ENCODE assay signal across 8 cellular contexts in the genomic region with DNA sequence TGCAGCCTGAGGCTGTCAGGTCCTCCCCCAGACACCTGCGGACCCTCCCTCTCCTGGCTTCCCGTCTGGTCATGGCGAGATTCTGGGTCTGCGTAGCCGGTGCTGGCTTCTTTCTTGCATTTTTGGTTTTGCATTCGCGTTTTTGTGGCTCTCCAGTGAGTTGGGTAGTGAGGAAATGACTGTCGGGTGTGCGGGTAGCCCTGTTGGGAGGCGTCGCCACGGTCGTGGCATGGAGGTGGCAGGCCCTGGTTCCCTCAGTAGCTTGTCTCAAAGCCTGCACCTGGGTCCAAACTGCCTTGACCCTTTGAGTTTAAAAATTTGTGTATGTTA. TPM values are rescaled to one million over a fixed set of nuclear protein-coding genes. Genes with fewer than 3 reads are reported as not detected.
DNase-seq lines count a peak whose midpoint lies in the region; ATAC-seq, FAIRE-seq and TF ChIP-seq lines count a peak whose summit lies in the region.

No MANE protein-coding gene starts in this region.

- peak overlapping the region; percentile 52 to 89 for H4K8ac ChIP-seq in IMR-90 (ENCODE audit: low read depth in 2 of 2, low read length in 2 of 2)

- H3K4me3 ChIP-seq in IMR-90 (ENCODE audit: insufficient read depth, low read depth, low read length), result peak overlapping the region; percentile 85
- peak overlapping the region; percentile 75 to 98 (median 94) for H3K4me3 ChIP-seq in endothelial cell of umbilical vein (replicated peaks in 1 of 3; ENCODE audit: insufficient read depth in 1 of 3, low read depth in 1 of 3, low read length in 3 of 3)
- H3K4me3 ChIP-seq in tibial nerve, result peak overlapping the region; percentile 70 to 89 (median 76)

- peak overlapping the region; percentile 53; the same call in 1 of the 2 replicates for H4K91ac ChIP-seq in IMR-90 (ENCODE audit: insufficient read depth, low read depth, low read length)

- peak overlapping the region; percentile 69 for H4K5ac ChIP-seq in IMR-90 (ENCODE audit: low read depth, low read length)

- no peaks in the 10 kb centered on the region for H3K36me3 ChIP-seq in IMR-90 (ENCODE audit: control insufficient read depth, insufficient read depth, low read length)
- no peaks in the 10 kb centered on the region for H3K36me3 ChIP-seq in endothelial cell of umbilical vein (ENCODE audit: control insufficient read depth in 2 of 2, extremely low read depth in 1 of 2, insufficient read depth in 2 of 2, low read length in 2 of 2)
- peaks cover 0 to 13% (median 0%) of the 10 kb centered on the region in 3 donors for H3K36me3 ChIP-seq in tibial nerve

- CTCF ChIA-PET in IMR-90 (lab: Yijun Ruan, JAX) (interaction anchor here (0.6 kb wide), 1 partner anchor 1656 kb away, joined by 6 read pairs; no protein-coding TSS in a partner anchor), endothelial cell of umbilical vein (lab: Charles Lee) (interaction anchor here (1.0 to 2.6 kb wide), 5 partner anchors 10 to 578 kb away, joined by 3 to 15 read pairs (median 7); no protein-coding TSS in a partner anchor)

- intact Hi-C loops in IMR-90 (cut with micrococcal nuclease) (loop anchor here (5.0 to 10.0 kb wide), 3 partner anchors 376 to 644 kb away; partner anchors contain the start of gene LHFPL6), endothelial cell of umbilical vein (cut with micrococcal nuclease) (loop anchor here (5.0 to 10.0 kb wide), 4 partner anchors 376 to 1736 kb away; partner anchors contain the start of genes LHFPL6, MRPS31 and UFM1)

- DNase-seq in EL, result peak; percentile 36
- DNase-seq in IMR-90, result no peak
- peak; percentile 36 to 38 for DNase-seq in activated CD4-positive, alpha-beta T cell treated with anti-CD3 and anti-CD28 coated beads, Interleukin-2, amount 50 U/mL, for 4 hours
- DNase-seq in endothelial cell of umbilical vein (ENCODE audit: low read depth, low spot score), result no peak
- DNase-seq in neural crest cell (ENCODE audit: low read depth, low spot score), result no peak
- DNase-seq in tibial nerve (ENCODE audit: low spot score in 2 of 2), result no peak
- DNase-seq in NCI-H1417 treated with DMSO at 0.1 percent for 48 hours (lab: John Stamatoyannopoulos, UW), result no peak

- TF ChIP-seq CTCF in IMR-90 (conservative IDR thresholded peaks at IDR 0.05; ENCODE audit: low read depth, low read length), result no peak
- no peak for TF ChIP-seq CTCF in endothelial cell of umbilical vein (IDR thresholded peaks at IDR 0.05; ENCODE audit: extremely low read depth in 1 of 2, insufficient read depth in 1 of 2, low read depth in 1 of 2, low read length in 2 of 2)
- no peak for TF ChIP-seq CTCF in neural crest cell (conservative IDR thresholded peaks at IDR 0.05)
- TF ChIP-seq CTCF in tibial nerve (IDR thresholded peaks at IDR 0.05), result no peak

- H2AFZ ChIP-seq in IMR-90 (replicated peaks; ENCODE audit: low read length, poor library complexity) (peak overlapping the region; percentile 98), endothelial cell of umbilical vein (ENCODE audit: low read depth, low read length) (peak overlapping the region; percentile 86)

- dilution Hi-C loops in IMR-90 (cut with HindIII; ENCODE audit: low sequenced_read_pairs, unreplicated experiment), result no loop called here
- dilution Hi-C loops in endothelial cell of umbilical vein (cut with MboI; ENCODE audit: extremely low pct_ligation_motif_present, low sequenced_read_pairs), result no loop called here

- in situ Hi-C loops in IMR-90 (cut with MboI; ENCODE audit: low sequenced_read_pairs), result no loop called here

- H3K4ac ChIP-seq in IMR-90 (ENCODE audit: low read depth, low read length), result peak overlapping the region; percentile 62

- H3K27ac Mint-ChIP-seq in neural crest cell (ENCODE audit: unreplicated experiment), result peak overlapping the region; percentile 100

- ATAC-seq in GM21515 (IDR thresholded peaks at IDR 0.05; ENCODE audit: unreplicated experiment) (peak; percentile 25), IMR-90 (ENCODE audit: low read depth) (peak; percentile 5)

- H3K4me2 ChIP-seq in IMR-90 (ENCODE audit: low read depth, low read length), result peak overlapping the region; percentile 95
- peak overlapping the region; percentile 68 for H3K4me2 ChIP-seq in endothelial cell of umbilical vein (ENCODE audit: insufficient read depth, low read length)

- H3K4me1 ChIP-seq in IMR-90 (ENCODE audit: control insufficient read depth, insufficient read depth, low read length) (peaks cover 2% of the 10 kb centered on the region; the same call in 1 of the 2 replicates), endothelial cell of umbilical vein (ENCODE audit: control insufficient read depth, extremely low read depth, insufficient read depth, low read length) (peaks cover 24% of the 10 kb centered on the region), tibial nerve (peaks cover 0 to 66% (median 36%) of the 10 kb centered on the region in 4 donors)

- H3K4me3 Mint-ChIP-seq in neural crest cell, result peak overlapping the region; percentile 90

- H3K36me3 Mint-ChIP-seq in neural crest cell (ENCODE audit: low read depth), result no peaks in the 10 kb centered on the region

- POLR2A ChIA-PET in IMR-90 (lab: Charles Lee; ENCODE audit: unreplicated experiment), result no interaction called here
- POLR2A ChIA-PET in endothelial cell of umbilical vein (lab: Charles Lee), result no interaction called here

- no peaks in the 10 kb centered on the region for H3K9me3 Mint-ChIP-seq in neural crest cell

- H3K9me1 ChIP-seq in IMR-90 (ENCODE audit: insufficient read depth, low read length) (no peaks in the 10 kb centered on the region; the same call in 1 of the 2 replicates), endothelial cell of umbilical vein (replicated peaks; ENCODE audit: control insufficient read depth, extremely low read depth, insufficient read depth, low read length) (no peaks in the 10 kb centered on the region)

- H2BK120ac ChIP-seq in IMR-90 (ENCODE audit: low read depth, low read length), result 0 out of 2 replicates have a peak overlapping the region, but pooled peaks have one; percentile 10

- peak overlapping the region; percentile 71 for H3K9ac ChIP-seq in IMR-90 (ENCODE audit: low read depth, low read length)
- peak overlapping the region; percentile 81 for H3K9ac ChIP-seq in endothelial cell of umbilical vein (replicated peaks; ENCODE audit: extremely low read depth, insufficient read depth, low read length)

- H3K9me3 ChIP-seq in IMR-90 (ENCODE audit: control insufficient read depth, insufficient read depth, low read length), result no peaks in the 10 kb centered on the region
- no peaks in the 10 kb centered on the region for H3K9me3 ChIP-seq in endothelial cell of umbilical vein (replicated peaks; ENCODE audit: control insufficient read depth, insufficient read depth, low read length)
- no peaks in the 10 kb centered on the region for H3K9me3 ChIP-seq in tibial nerve

- TF ChIP-seq POLR2A in IMR-90 (IDR thresholded peaks at IDR 0.05; ENCODE audit: low read depth, low read length), result no peak
- no peak for TF ChIP-seq POLR2A in endothelial cell of umbilical vein (IDR thresholded peaks at IDR 0.05; ENCODE audit: low read depth, low read length)
- TF ChIP-seq POLR2A in tibial nerve (IDR thresholded peaks at IDR 0.05), result no peak

- H3K27ac ChIP-seq in IMR-90 (ENCODE audit: insufficient read depth, low read length) (peak overlapping the region; percentile 77), endothelial cell of umbilical vein (ENCODE audit: insufficient read depth, low read depth, low read length) (peak overlapping the region; percentile 86), tibial nerve (peak overlapping the region; percentile 49 to 89 (median 86))

- BruUV-seq in IMR-90 (replicated peaks; lab: Mats Ljungman, UMichigan) (no TSS peak), endothelial cell of umbilical vein (replicated peaks; lab: Mats Ljungman, UMichigan) (TSS peak; percentile 43)

- 0 out of 2 replicates have a peak overlapping the region, but pooled peaks have one; percentile 8 for H3K18ac ChIP-seq in IMR-90 (ENCODE audit: low read depth, low read length)

- peak overlapping the region; percentile 20; the same call in 1 of the 2 replicates for H3K23ac ChIP-seq in IMR-90 (ENCODE audit: low read depth, low read length)

- no peak for FAIRE-seq in endothelial cell of umbilical vein (lab: Jason Lieb, UNC)

- peaks cover 43% of the 10 kb centered on the region for H3K79me2 ChIP-seq in endothelial cell of umbilical vein (ENCODE audit: control insufficient read depth, insufficient read depth, low read length)

- no peak overlapping the region for H2BK15ac ChIP-seq in IMR-90 (ENCODE audit: low read depth, low read length)

- TF ChIP-seq RAD21 in IMR-90 (IDR thresholded peaks at IDR 0.05; ENCODE audit: low read length), result no peak

- no peak overlapping the region; the same call in 1 of the 2 replicates for H2AK5ac ChIP-seq in IMR-90 (ENCODE audit: low read depth, low read length)

- peak overlapping the region; percentile 32; the same call in 1 of the 2 replicates for H3K14ac ChIP-seq in IMR-90 (replicated peaks; ENCODE audit: low read depth, low read length)

- no peak for TF ChIP-seq EP300 in tibial nerve (IDR thresholded peaks at IDR 0.05)

- H3K27me3 ChIP-seq in IMR-90 (ENCODE audit: control insufficient read depth, insufficient read depth, low read length) (no peaks in the 10 kb centered on the region), endothelial cell of umbilical vein (ENCODE audit: control insufficient read depth in 2 of 2, insufficient read depth in 2 of 2, low read length in 2 of 2) (no peaks in the 10 kb centered on the region), tibial nerve (no peaks in the 10 kb centered on the region)

- H2BK20ac ChIP-seq in IMR-90 (ENCODE audit: low read depth, low read length), result no peak overlapping the region

- H3K79me1 ChIP-seq in IMR-90 (ENCODE audit: low read depth in 1 of 2, low read length in 2 of 2), result peaks cover 14 to 28% of the 10 kb centered on the region in 2 experiments

- peaks cover 55% of the 10 kb centered on the region for H3K4me1 Mint-ChIP-seq in neural crest cell

- WGBS in IMR-90 (ENCODE audit: extremely low coverage in 2 of 2, insufficient read length in 1 of 2), 2 experiments, result 0% methylated on average over 1 of the region's 13 CpGs; no CpG with 5 or more reads in 1 of the 2 experiments
- 0 to 2% methylated on average over 12 to 13 of the region's 13 CpGs for WGBS in tibial nerve, 2 donors

- peak overlapping the region; percentile 52 for H2BK5ac ChIP-seq in IMR-90 (ENCODE audit: low read depth, low read length, poor library complexity, severe bottlenecking)

- peak overlapping the region; percentile 55 for H3K56ac ChIP-seq in IMR-90 (ENCODE audit: extremely low read depth, insufficient read depth, low read length)

- peak overlapping the region; percentile 80 for H2AK9ac ChIP-seq in IMR-90 (replicated peaks; ENCODE audit: low read depth, low read length, poor library complexity)

- peaks cover 4% of the 10 kb centered on the region; the same call in 1 of the 2 replicates for H4K20me1 ChIP-seq in IMR-90 (ENCODE audit: insufficient read depth, low read length)
- no peaks in the 10 kb centered on the region for H4K20me1 ChIP-seq in endothelial cell of umbilical vein (replicated peaks; ENCODE audit: control insufficient read depth, extremely low read depth, insufficient read depth, low read length)

- no peaks in the 10 kb centered on the region for H3K27me3 Mint-ChIP-seq in neural crest cell (ENCODE audit: low read depth)

RNA-seq across cellular contexts. Expression of gene NHLRC3, which starts 0.3 kb away (rescaled TPM):
- total RNA-seq in IMR-90 (2012; rRNA removed) (3.0 and 5.6 TPM in 2 replicates), endothelial cell of umbilical vein (10.2 and 11.9 TPM in 2 replicates), neural crest cell (23.9 and 24.4 TPM in 2 replicates), tibial nerve (10 to 100 TPM; 19.2 to 25.1 (median 21.9) TPM)
- polyA plus RNA-seq in IMR-90 (2012; rRNA removed) (3.0 and 4.2 TPM in 2 replicates), endothelial cell of umbilical vein (6.9 and 7.3 TPM in 2 replicates)
- 0.59 and 0.94 TPM in 2 replicates for polyA plus RNA-seq in IMR-90 (2012; cell fraction: cytosol; rRNA removed)
- polyA plus RNA-seq in IMR-90 (2012; cell fraction: nucleus; rRNA removed; ENCODE audit: low replicate concordance), result 3.4 and 19.7 TPM in 2 replicates
- polyA plus RNA-seq in endothelial cell of umbilical vein (2011; cell fraction: cytosol; rRNA removed), result 2.8 and 3.2 TPM in 2 replicates
- 26.3 and 29.9 TPM in 2 replicates for polyA plus RNA-seq in endothelial cell of umbilical vein (2011; cell fraction: nucleus; rRNA removed)
- polyA plus RNA-seq in endothelial cell of umbilical vein (2012), result 7.5 and 8.0 TPM in 2 replicates
- 17.5 and 18.1 TPM in 2 replicates for polyA minus RNA-seq in endothelial cell of umbilical vein
- polyA minus RNA-seq in endothelial cell of umbilical vein (2011; cell fraction: cytosol; rRNA and poly(A)+ RNA removed), result 3.2 TPM
- 14.2 and 18.9 TPM in 2 replicates for polyA minus RNA-seq in endothelial cell of umbilical vein (2011; cell fraction: nucleus; rRNA and poly(A)+ RNA removed)

RNA-seq across cellular contexts. Expression of gene PROSER1, which starts 0.6 kb away (rescaled TPM):
- total RNA-seq in IMR-90 (2012; rRNA removed), result 2.0 and 4.2 TPM in 2 replicates
- polyA plus RNA-seq in IMR-90 (2012; rRNA removed), result 13.2 and 13.4 TPM in 2 replicates
- polyA plus RNA-seq in IMR-90 (2012; cell fraction: cytosol; rRNA removed), result 2.8 and 6.3 TPM in 2 replicates
- polyA plus RNA-seq in IMR-90 (2012; cell fraction: nucleus; rRNA removed; ENCODE audit: low replicate concordance), result 15.3 and 37.1 TPM in 2 replicates
- total RNA-seq in endothelial cell of umbilical vein, result 40.4 and 44.1 TPM in 2 replicates
- 34.2 and 38.3 TPM in 2 replicates for polyA plus RNA-seq in endothelial cell of umbilical vein
- polyA plus RNA-seq in endothelial cell of umbilical vein (2011; cell fraction: cytosol; rRNA removed), result 15.4 and 17.7 TPM in 2 replicates
- 48.4 and 63.7 TPM in 2 replicates for polyA plus RNA-seq in endothelial cell of umbilical vein (2011; cell fraction: nucleus; rRNA removed)
- 24.3 and 26.6 TPM in 2 replicates for polyA plus RNA-seq in endothelial cell of umbilical vein (2012)
- 24.2 and 27.8 TPM in 2 replicates for polyA minus RNA-seq in endothelial cell of umbilical vein
- 10.2 TPM for polyA minus RNA-seq in endothelial cell of umbilical vein (2011; cell fraction: cytosol; rRNA and poly(A)+ RNA removed)
- polyA minus RNA-seq in endothelial cell of umbilical vein (2011; cell fraction: nucleus; rRNA and poly(A)+ RNA removed), result 43.2 and 60.0 TPM in 2 replicates
- 67.3 and 67.4 TPM in 2 replicates for total RNA-seq in neural crest cell
- 10 to 100 TPM; 22.3 to 38.4 (median 23.5) TPM for total RNA-seq in tibial nerve

RNA-seq across cellular contexts. Expression of gene STOML3, which starts 47.9 kb away (rescaled TPM):
- not detected in 2 replicates for total RNA-seq in IMR-90 (2012; rRNA removed)
- not detected in 2 replicates for polyA plus RNA-seq in IMR-90 (2012; rRNA removed)
- polyA plus RNA-seq in IMR-90 (2012; cell fraction: cytosol; rRNA removed), result not detected in 2 replicates
- not detected in 2 replicates for polyA plus RNA-seq in IMR-90 (2012; cell fraction: nucleus; rRNA removed; ENCODE audit: low replicate concordance)
- total RNA-seq in endothelial cell of umbilical vein, result not detected in 2 replicates
- polyA plus RNA-seq in endothelial cell of umbilical vein, result not detected in 2 replicates
- polyA plus RNA-seq in endothelial cell of umbilical vein (2011; cell fraction: cytosol; rRNA removed), result not detected in 2 replicates
- polyA plus RNA-seq in endothelial cell of umbilical vein (2011; cell fraction: nucleus; rRNA removed), result not detected in 2 replicates
- polyA plus RNA-seq in endothelial cell of umbilical vein (2012), result not detected in 2 replicates
- polyA minus RNA-seq in endothelial cell of umbilical vein, result not detected in 2 replicates
- polyA minus RNA-seq in endothelial cell of umbilical vein (2011; cell fraction: cytosol; rRNA and poly(A)+ RNA removed), result not detected
- polyA minus RNA-seq in endothelial cell of umbilical vein (2011; cell fraction: nucleus; rRNA and poly(A)+ RNA removed), result not detected in 2 replicates
- total RNA-seq in neural crest cell, result not detected in 2 replicates
- not detected for total RNA-seq in tibial nerve

Comparison
In these comparisons a context has a peak if more than half of its experiments do, and no peak if none do; other contexts are left out.
1. DNase-seq: peak in EL (single experiment) and activated CD4-positive, alpha-beta T cell treated with anti-CD3 and anti-CD28 coated beads, Interleukin-2, amount 50 U/mL, for 4 hours (2 of 2); none in IMR-90 (single experiment), endothelial cell of umbilical vein (single experiment), neural crest cell (single experiment), tibial nerve (0 of 2) and NCI-H1417 treated with DMSO at 0.1 percent for 48 hours (single experiment).
2. Peak in every context shown above with its lines, with median percentiles within 50 percentile points of each other: H3K27ac ChIP-seq and H3K4me3 ChIP-seq.